ENCODE assay signal across 12 cellular contexts in genomic region chr5:81854485-81854884, GRCh38.
DNase-seq lines count a peak whose midpoint lies in the region; ATAC-seq, FAIRE-seq and TF ChIP-seq lines count a peak whose summit lies in the region.
"Had no signal": no experiment of that assay in that cellular context is flagged by ENCODE, and none has a peak within 500 bp of the region (broad histone marks: within the 10 kb centered on the region; RNA-seq: fewer than 3 reads in every experiment).

No MANE protein-coding gene starts in this region.

- H3K36me3 ChIP-seq in GM12878 (ENCODE audit: control insufficient read depth in 2 of 2, insufficient read depth in 2 of 2, low read length in 1 of 2), result no peaks in the 10 kb centered on the region
- H3K36me3 ChIP-seq: HAP-1 had no signal

- H3K27ac ChIP-seq in C4-2B (no peak overlapping the region), GM12878 (ENCODE audit: control insufficient read depth, insufficient read depth) (no peak overlapping the region)

- H2AFZ ChIP-seq in GM12878 (ENCODE audit: control insufficient read depth, low read depth, low read length), result peak overlapping the region; percentile 37; the same call in 1 of the 2 replicates

- no peaks in the 10 kb centered on the region for H3K79me2 ChIP-seq in GM12878 (ENCODE audit: control insufficient read depth, insufficient read depth, low read length)

- ATAC-seq in GM12878 (no peak), HG02642 (IDR thresholded peaks at IDR 0.05; ENCODE audit: poor library complexity, unreplicated experiment) (no peak), GM19463 (IDR thresholded peaks at IDR 0.05; ENCODE audit: unreplicated experiment) (no peak)

- BruUV-seq in GM12878 (replicated peaks; lab: Mats Ljungman, UMichigan), result no TSS peak

- no peaks in the 10 kb centered on the region for H3K9me3 ChIP-seq in GM12878 (replicated peaks; ENCODE audit: control insufficient read depth, insufficient read depth, low read length)
- H3K9me3 ChIP-seq: HAP-1 had no signal

- POLR2A ChIA-PET in GM12878 (lab: Charles Lee), result no interaction called here

- TF ChIP-seq CTCF in C4-2B (conservative IDR thresholded peaks at IDR 0.05) (peak; percentile 46), GM12878 (IDR thresholded peaks at IDR 0.05 in 2 of 3, conservative IDR thresholded peaks at IDR 0.05 in 1 of 3; ENCODE audit: control insufficient read depth in 2 of 3, extremely low read depth in 1 of 3, insufficient read depth in 1 of 3, low read depth in 3 of 3, low read length in 3 of 3) (peak; percentile 17 to 27 (median 19); a peak in 2 of 6 replicates)

- peak; percentile 18 for FAIRE-seq in GM18507 (lab: Jason Lieb, UNC)
- FAIRE-seq in GM12878 (lab: Jason Lieb, UNC), result no peak

- TF ChIP-seq RAD21 in GM12878 (IDR thresholded peaks at IDR 0.05; ENCODE audit: insufficient read depth, low read depth, low read length), result peak; percentile 35

- H3K27me3 ChIP-seq in GM12878 (replicated peaks in 1 of 2; ENCODE audit: control insufficient read depth in 2 of 2, insufficient read depth in 2 of 2, low read length in 1 of 2), result no peaks in the 10 kb centered on the region

- H4K20me1 ChIP-seq in GM12878 (ENCODE audit: control insufficient read depth, insufficient read depth), result no peaks in the 10 kb centered on the region

- intact Hi-C loops in GM12878 (cut with micrococcal nuclease; ENCODE audit: unreplicated experiment), result loop anchor here (5.0 kb wide), 2 partner anchors 373 to 427 kb away; no protein-coding TSS in a partner anchor

- TF ChIP-seq POLR2A in GM12878 (IDR thresholded peaks at IDR 0.05; ENCODE audit: low read depth, low read length), result no peak

- RAD21 ChIA-PET in GM12878 (lab: Charles Lee; ENCODE audit: unreplicated experiment), result interaction anchor here (1.4 to 5.0 kb wide), 2 partner anchors 103 to 371 kb away, joined by 3 to 79 read pairs; partner anchors contain the start of gene SSBP2

- no peak overlapping the region for H3K4me3 ChIP-seq in GM12878
- H3K4me3 ChIP-seq: HAP-1 had no signal

- TF ChIP-seq EP300 in GM12878 (IDR thresholded peaks at IDR 0.05; ENCODE audit: borderline replicate concordance in 1 of 2, control insufficient read depth in 1 of 2, low read depth in 2 of 2, low read length in 2 of 2), result no peak

- H3K9ac ChIP-seq in GM12878 (ENCODE audit: control insufficient read depth, insufficient read depth, low read length), result no peak overlapping the region

- in situ Hi-C loops in GM12878 (cut with MboI), result no loop called here

- CTCF ChIA-PET in GM12878 (lab: Yijun Ruan, JAX), result interaction anchor here (0.6 to 1.4 kb wide), 3 partner anchors 345 to 466 kb away, joined by 3 to 4 read pairs (median 3); no protein-coding TSS in a partner anchor

- H3K4me2 ChIP-seq in GM12878 (ENCODE audit: control insufficient read depth, insufficient read depth), result 0 out of 2 replicates have a peak overlapping the region, but pooled peaks have one; percentile 47

- DNase-seq in GM18507 (ENCODE audit: extremely low spot score, insufficient read length, low read depth) (no peak), GM12878 (ENCODE audit: low read depth, low spot score) (no peak), midbrain (lab: John Stamatoyannopoulos, UW) (peak; percentile 14), CD1c-positive myeloid dendritic cell (ENCODE audit: extremely low spot score) (no peak), putamen (ENCODE audit: low spot score) (no peak)
- DNase-seq: activated CD4-positive, alpha-beta T cell treated with anti-CD3 and anti-CD28 coated beads, Interleukin-2, amount 10 ng/mL, durations not matched to agents 24 days and 14 days; activated naive CD4-positive, alpha-beta T cell treated with anti-CD3 and anti-CD28 coated beads for 36 hours; NCI-H187 had no signal

- SMC1A ChIA-PET in GM12878 (lab: Charles Lee; ENCODE audit: uncharacterized antibody, unreplicated experiment), result interaction anchor here (1.4 to 1.9 kb wide), 2 partner anchors 16 to 429 kb away, joined by 3 to 4 read pairs; no protein-coding TSS in a partner anchor

- peaks cover 32% of the 10 kb centered on the region for H3K4me1 ChIP-seq in GM12878 (ENCODE audit: control insufficient read depth, insufficient read depth, low read length)

TF ChIP-seq in GM12878, 131 proteins besides CTCF, POLR2A, EP300 and RAD21:
- no peak for TF ChIP-seq EED (IDR thresholded peaks at IDR 0.05; ENCODE audit: low read depth)
- TF ChIP-seq ETV6 (conservative IDR thresholded peaks at IDR 0.05 in 1 of 2, IDR thresholded peaks at IDR 0.05 in 1 of 2; ENCODE audit: borderline replicate concordance in 1 of 2, low read depth in 1 of 2), result no peak
- TF ChIP-seq SMAD5 (IDR thresholded peaks at IDR 0.05; ENCODE audit: low read depth), result no peak
- no peak for TF ChIP-seq HSF1 (IDR thresholded peaks at IDR 0.05; ENCODE audit: low read depth, low read length)
- TF ChIP-seq SMC3 (IDR thresholded peaks at IDR 0.05; ENCODE audit: borderline replicate concordance, low read length), result no peak
- no peak for TF ChIP-seq ATF7 (IDR thresholded peaks at IDR 0.05; ENCODE audit: low read depth)
- TF ChIP-seq SMARCA5 (IDR thresholded peaks at IDR 0.05), result no peak
TF ChIP-seq in GM12878: peak in this region for 0.
